Comparison of ENCODE assay signal across 8 cellular contexts in genomic region chr20:51014797-51015722, GRCh38. TPM values are rescaled to one million over a fixed set of nuclear protein-coding genes. Genes with fewer than 3 reads are reported as not detected.
DNase-seq lines count a peak whose midpoint lies in the region; ATAC-seq, FAIRE-seq and TF ChIP-seq lines count a peak whose summit lies in the region.

No MANE protein-coding gene starts in this region.

- H3K27me3 ChIP-seq in BJ (ENCODE audit: control insufficient read depth, insufficient read depth, low read length) (no peaks in the 10 kb centered on the region), bronchial epithelial cell (ENCODE audit: control insufficient read depth, insufficient read depth, low read length) (no peaks in the 10 kb centered on the region)

- peaks cover 39 to 48% of the 10 kb centered on the region in 2 donors for H3K27me3 Mint-ChIP-seq in T-cell

- TF ChIP-seq CTCF in BJ (IDR thresholded peaks at IDR 0.05; ENCODE audit: insufficient read depth, low read depth, low read length): peak; percentile 88
- peak; percentile 44 for TF ChIP-seq CTCF in GM13976 (IDR thresholded peaks at IDR 0.05; ENCODE audit: borderline replicate concordance, control extremely low read depth, extremely low read depth, insufficient read depth, missing control alignments)
- peak; percentile 94 for TF ChIP-seq CTCF in bronchial epithelial cell (IDR thresholded peaks at IDR 0.05; ENCODE audit: insufficient read depth, low read length, severe bottlenecking)

- H3K4me1 Mint-ChIP-seq in T-cell: no peaks in the 10 kb centered on the region

- POLR2A ChIA-PET in BJ (lab: Charles Lee) (no interaction called here), T-cell (lab: Charles Lee) (no interaction called here)

- no peak for DNase-seq in BJ (ENCODE audit: low read depth)
- DNase-seq in GM13976 (ENCODE audit: low spot score): peak; percentile 64
- peak; percentile 83 for DNase-seq in NCI-H82 treated with DMSO at 0.1 percent for 48 hours (lab: John Stamatoyannopoulos, UW; ENCODE audit: unreplicated experiment)
- DNase-seq in bronchial epithelial cell (ENCODE audit: low read depth): peak; percentile 49
- DNase-seq in left kidney (ENCODE audit: low read depth, low spot score): peak; percentile 89
- no peak for DNase-seq in T-cell
- DNase-seq in central memory CD4-positive, alpha-beta T cell: no peak

- no peak overlapping the region for H3K4me3 Mint-ChIP-seq in T-cell

- no peak overlapping the region for H3K27ac Mint-ChIP-seq in T-cell

- H3K36me3 Mint-ChIP-seq in T-cell: no peaks in the 10 kb centered on the region

- H3K9me3 Mint-ChIP-seq in T-cell: no peaks in the 10 kb centered on the region

- H3K4me3 ChIP-seq in BJ (ENCODE audit: low read depth, low read length): no peak overlapping the region
- no peak overlapping the region for H3K4me3 ChIP-seq in bronchial epithelial cell (ENCODE audit: low read depth, low read length)

- in situ Hi-C loops in GM13976 (cut with MboI; ENCODE audit: low sequenced_read_pairs, unreplicated experiment): no loop called here

- no peak for FAIRE-seq in bronchial epithelial cell (lab: Jason Lieb, UNC)

- no peak for ATAC-seq in GM19035 (IDR thresholded peaks at IDR 0.05; ENCODE audit: unreplicated experiment)
- no peak for ATAC-seq in T-cell (replicated peaks in 1 of 4)

- H3K36me3 ChIP-seq in BJ (ENCODE audit: control insufficient read depth, insufficient read depth, low read length): no peaks in the 10 kb centered on the region
- no peaks in the 10 kb centered on the region for H3K36me3 ChIP-seq in bronchial epithelial cell (ENCODE audit: control insufficient read depth, insufficient read depth, low read length)

- CTCF ChIA-PET in BJ (lab: Yijun Ruan, JAX): interaction anchor here (0.6 to 2.6 kb wide), 33 partner anchors 8 to 356 kb away, joined by 3 to 27 read pairs (median 4); partner anchors contain the start of gene KCNG1
- CTCF ChIA-PET in T-cell (lab: Charles Lee): no interaction called here

RNA-seq across cellular contexts. Expression of gene KCNG1, which starts 7.8 kb away (rescaled TPM):
- polyA plus RNA-seq in BJ (2011; rRNA removed): 13.2 and 18.2 TPM in 2 replicates
- polyA minus RNA-seq in BJ (2011; rRNA and poly(A)+ RNA removed): 9.1 and 13.4 TPM in 2 replicates
- total RNA-seq in bronchial epithelial cell: 90.6 and 91.1 TPM in 2 replicates
- under 1 TPM in 3 of 5 donors, not detected in 2; 0.35 to 0.82 (median 0.82) TPM for total RNA-seq in T-cell

RNA-seq across cellular contexts. Expression of gene MOCS3, which starts 56.4 kb away (rescaled TPM):
- polyA plus RNA-seq in BJ (2011; rRNA removed): 3.4 and 3.8 TPM in 2 replicates
- 4.8 and 6.4 TPM in 2 replicates for polyA minus RNA-seq in BJ (2011; rRNA and poly(A)+ RNA removed)
- total RNA-seq in bronchial epithelial cell: 8.1 and 9.7 TPM in 2 replicates
- 1 to 10 TPM; 2.6 to 8.3 (median 7.6) TPM for total RNA-seq in T-cell

RNA-seq across cellular contexts. Expression of gene DPM1, which starts 56.7 kb away (rescaled TPM):
- polyA plus RNA-seq in BJ (2011; rRNA removed): 35.4 and 46.0 TPM in 2 replicates
- 9.6 and 12.5 TPM in 2 replicates for polyA minus RNA-seq in BJ (2011; rRNA and poly(A)+ RNA removed)
- total RNA-seq in bronchial epithelial cell: 82.7 and 87.8 TPM in 2 replicates
- total RNA-seq in T-cell: 10 to 100 TPM; 23.1 to 37.6 (median 33.4) TPM

Comparison
In these comparisons a context has a peak if more than half of its experiments do, and no peak if none do; other contexts are left out.
1. DNase-seq: peak in GM13976 (single experiment), NCI-H82 treated with DMSO at 0.1 percent for 48 hours (single experiment), bronchial epithelial cell (single experiment) and left kidney (single experiment); none in BJ (single experiment), T-cell (0 of 34) and central memory CD4-positive, alpha-beta T cell (single experiment).
2. CTCF ChIP-seq: peak in every context shown above with its lines; median percentile 94 in bronchial epithelial cell; 88 in BJ; 44 in GM13976.
3. RNA of gene KCNG1, which starts 7.8 kb away (total RNA-seq): 90.6 to 91.1 TPM in bronchial epithelial cell; 0.35 to 0.82 TPM in T-cell; every median in the first group is over 10 times any median in the second.